In genomic region chr3:9778102-9778501, GRCh38 we compare ENCODE assay signal across 10 cellular contexts. TPM values are rescaled to one million over a fixed set of nuclear protein-coding genes. Genes with fewer than 3 reads are reported as not detected.
A peak's percentile ranks its signal among the peaks of the same experiment; 100 is the strongest.
DNase-seq lines count a peak whose midpoint lies in the region.
"Had no signal": no experiment of that assay in that cellular context is flagged by ENCODE, and none has a peak within 500 bp of the region (broad histone marks: within the 10 kb centered on the region; RNA-seq: fewer than 3 reads in every experiment).

No MANE protein-coding gene starts in this region.

- H3K9me3 Mint-ChIP-seq in activated naive CD4-positive, alpha-beta T cell treated with anti-CD3 and anti-CD28 coated beads for 36 hours, result no peaks in the 10 kb centered on the region
- no peaks in the 10 kb centered on the region for H3K9me3 Mint-ChIP-seq in activated naive CD4-positive, alpha-beta T cell treated with anti-CD3 and anti-CD28 coated beads, Interleukin-2, amount 10 ng/mL, durations not matched to agents 7 days and 5 days

- no peaks in the 10 kb centered on the region for H3K27me3 ChIP-seq in H7 (ENCODE audit: control insufficient read depth, insufficient read depth, low read length)

- peak overlapping the region; percentile 91 for H3K27ac Mint-ChIP-seq in activated naive CD4-positive, alpha-beta T cell treated with anti-CD3 and anti-CD28 coated beads for 36 hours
- no peak overlapping the region for H3K27ac Mint-ChIP-seq in activated naive CD4-positive, alpha-beta T cell treated with anti-CD3 and anti-CD28 coated beads, Interleukin-2, amount 10 ng/mL, durations not matched to agents 7 days and 5 days

- peaks cover 56% of the 10 kb centered on the region for H3K4me1 Mint-ChIP-seq in activated naive CD4-positive, alpha-beta T cell treated with anti-CD3 and anti-CD28 coated beads for 36 hours (ENCODE audit: low read depth)
- H3K4me1 Mint-ChIP-seq in activated naive CD4-positive, alpha-beta T cell treated with anti-CD3 and anti-CD28 coated beads, Interleukin-2, amount 10 ng/mL, durations not matched to agents 7 days and 5 days, result peaks cover 47% of the 10 kb centered on the region

- H3K36me3 Mint-ChIP-seq in activated naive CD4-positive, alpha-beta T cell treated with anti-CD3 and anti-CD28 coated beads for 36 hours (ENCODE audit: low read depth), result peaks cover 17% of the 10 kb centered on the region
- H3K36me3 Mint-ChIP-seq in activated naive CD4-positive, alpha-beta T cell treated with anti-CD3 and anti-CD28 coated beads, Interleukin-2, amount 10 ng/mL, durations not matched to agents 7 days and 5 days, result peaks cover 37% of the 10 kb centered on the region

- intact Hi-C loops in activated naive CD4-positive, alpha-beta T cell treated with anti-CD3 and anti-CD28 coated beads for 36 hours (cut with micrococcal nuclease), result loop anchor here (1.0 to 2.0 kb wide), 8 partner anchors 9 to 424 kb away; partner anchors contain the start of genes BRPF1, CAMK1, JAGN1 and TADA3

- no peaks in the 10 kb centered on the region for H3K27me3 Mint-ChIP-seq in activated naive CD4-positive, alpha-beta T cell treated with anti-CD3 and anti-CD28 coated beads for 36 hours (ENCODE audit: low read depth)
- peaks cover 1% of the 10 kb centered on the region for H3K27me3 Mint-ChIP-seq in activated naive CD4-positive, alpha-beta T cell treated with anti-CD3 and anti-CD28 coated beads, Interleukin-2, amount 10 ng/mL, durations not matched to agents 7 days and 5 days

- peak overlapping the region; percentile 27 for H3K4me3 Mint-ChIP-seq in activated naive CD4-positive, alpha-beta T cell treated with anti-CD3 and anti-CD28 coated beads for 36 hours
- H3K4me3 Mint-ChIP-seq in activated naive CD4-positive, alpha-beta T cell treated with anti-CD3 and anti-CD28 coated beads, Interleukin-2, amount 10 ng/mL, durations not matched to agents 7 days and 5 days, result no peak overlapping the region

- CTCF ChIA-PET in activated naive CD4-positive, alpha-beta T cell treated with anti-CD3 and anti-CD28 coated beads for 36 hours (lab: Charles Lee), result interaction anchor here (0.6 to 2.4 kb wide), 9 partner anchors 8 to 562 kb away, joined by 3 to 7 read pairs (median 4); partner anchors contain the start of genes ARPC4, CAMK1, OGG1 and TADA3
- CTCF ChIA-PET in activated naive CD4-positive, alpha-beta T cell treated with anti-CD3 and anti-CD28 coated beads, Interleukin-2, amount 10 ng/mL, durations not matched to agents 7 days and 5 days (lab: Charles Lee), result interaction anchor here (1.0 kb wide), 2 partner anchors 26 to 45 kb away, joined by 3 read pairs; no protein-coding TSS in a partner anchor

- no peak overlapping the region for H3K4me3 ChIP-seq in H7 (ENCODE audit: insufficient read depth, low read depth, low read length)

- H3K36me3 ChIP-seq in H7 (replicated peaks; ENCODE audit: control insufficient read depth, insufficient read depth, low read length), result peaks cover 7% of the 10 kb centered on the region

- DNase-seq in activated naive CD4-positive, alpha-beta T cell treated with anti-CD3 and anti-CD28 coated beads for 36 hours, result peak; percentile 86
- DNase-seq in activated naive CD4-positive, alpha-beta T cell treated with anti-CD3 and anti-CD28 coated beads, Interleukin-2, amount 10 ng/mL, durations not matched to agents 7 days and 5 days, result no peak
- DNase-seq in activated T-cell treated with anti-CD3 and anti-CD28 coated beads, Interleukin-2, amount 50 U/mL, for 48 hours, result peak; percentile 64 to 78
- peak; percentile 67 for DNase-seq in iris pigment epithelial cell (ENCODE audit: low read depth)
- peak; percentile 68 for DNase-seq in superior temporal gyrus (ENCODE audit: extremely low spot score)
- DNase-seq in D341Med (ENCODE audit: low spot score), result no peak
- no peak for DNase-seq in NCI-H774 (lab: John Stamatoyannopoulos, UW)
- DNase-seq in H7, result no peak
- DNase-seq: DMS153, NCI-H1694 had no signal

RNA-seq across cellular contexts. Expression of gene CAMK1, which starts 8.4 kb away (rescaled TPM):
- 10 to 100 TPM; 18.9 to 19.5 TPM for total RNA-seq in activated naive CD4-positive, alpha-beta T cell treated with anti-CD3 and anti-CD28 coated beads for 36 hours
- total RNA-seq in H7 (2014; rRNA removed; shearing (Covaris generic)), result 5.1 and 10.7 TPM in 2 replicates

RNA-seq across cellular contexts. Expression of gene TADA3, which starts 14.2 kb away (rescaled TPM):
- 10 to 100 TPM; 62.4 to 67.6 TPM for total RNA-seq in activated naive CD4-positive, alpha-beta T cell treated with anti-CD3 and anti-CD28 coated beads for 36 hours
- 76.0 and 79.6 TPM in 2 replicates for total RNA-seq in H7 (2014; rRNA removed; shearing (Covaris generic))

RNA-seq across cellular contexts. Expression of gene ARPC4, which starts 14.8 kb away (rescaled TPM):
- total RNA-seq in activated naive CD4-positive, alpha-beta T cell treated with anti-CD3 and anti-CD28 coated beads for 36 hours, result 100 to 1,000 TPM; 141 to 144 TPM
- total RNA-seq in H7 (2014; rRNA removed; shearing (Covaris generic)), result 207 and 239 TPM in 2 replicates

RNA-seq across cellular contexts. Expression of gene OGG1, which starts 28.4 kb away (rescaled TPM):
- 10 to 100 TPM; 26.1 to 28.5 TPM for total RNA-seq in activated naive CD4-positive, alpha-beta T cell treated with anti-CD3 and anti-CD28 coated beads for 36 hours
- 17.7 and 29.3 TPM in 2 replicates for total RNA-seq in H7 (2014; rRNA removed; shearing (Covaris generic))

RNA-seq across cellular contexts. Expression of gene TTLL3, which starts 32.0 kb away (rescaled TPM):
- 10 to 100 TPM; 46.3 to 47.1 TPM for total RNA-seq in activated naive CD4-positive, alpha-beta T cell treated with anti-CD3 and anti-CD28 coated beads for 36 hours
- 3.7 and 7.4 TPM in 2 replicates for total RNA-seq in H7 (2014; rRNA removed; shearing (Covaris generic))

Comparison
In these comparisons a context has a peak if more than half of its experiments do, and no peak if none do; other contexts are left out.
1. DNase-seq: peak in activated naive CD4-positive, alpha-beta T cell treated with anti-CD3 and anti-CD28 coated beads for 36 hours (single experiment), activated T-cell treated with anti-CD3 and anti-CD28 coated beads, Interleukin-2, amount 50 U/mL, for 48 hours (2 of 2), iris pigment epithelial cell (single experiment) and superior temporal gyrus (single experiment); none in activated naive CD4-positive, alpha-beta T cell treated with anti-CD3 and anti-CD28 coated beads, Interleukin-2, amount 10 ng/mL, durations not matched to agents 7 days and 5 days (single experiment), D341Med (single experiment), NCI-H774 (single experiment) and H7 (single experiment).